In genomic region chr4:38160487-38161207, GRCh38 we compare ENCODE assay signal across 8 cellular contexts.
DNase-seq lines count a peak whose midpoint lies in the region; ATAC-seq and TF ChIP-seq lines count a peak whose summit lies in the region.

No MANE protein-coding gene starts in this region.

- ATAC-seq in GM21786 (IDR thresholded peaks at IDR 0.05; ENCODE audit: unreplicated experiment) (peak; percentile 91), thoracic aorta (ENCODE audit: insufficient number of reproducible peaks, low FRiP score, low read depth) (peak; percentile 68)

- peak in 1 of 2 donors; percentile 47 for TF ChIP-seq RAD21 in liver (IDR thresholded peaks at IDR 0.05)

- WGBS in mammary epithelial cell (ENCODE audit: low coverage, missing lambda C conversion rate), result 25% methylated on average over 3 of the region's 3 CpGs
- 29% methylated on average over 3 of the region's 3 CpGs for WGBS in liver

- POLR2A ChIA-PET in GM10248 (lab: Yijun Ruan, JAX), result interaction anchor here (0.6 to 1.7 kb wide), 4 partner anchors 26 to 506 kb away, joined by 3 to 15 read pairs (median 6); no protein-coding TSS in a partner anchor

- peak overlapping the region; percentile 29 for H2AFZ ChIP-seq in mammary epithelial cell (ENCODE audit: low read depth, low read length)

- H3K79me2 ChIP-seq in mammary epithelial cell (ENCODE audit: insufficient read depth, low read length), result no peaks in the 10 kb centered on the region

- in situ Hi-C loops in mammary epithelial cell (cut with MboI; ENCODE audit: low sequenced_read_pairs in 2 of 2), result no loop called here

- H3K4me2 ChIP-seq in mammary epithelial cell (ENCODE audit: insufficient read depth, low read depth, low read length), result peak overlapping the region; percentile 52

- intact Hi-C loops in mammary epithelial cell (cut with micrococcal nuclease) (loop anchor here (1.0 kb wide), 2 partner anchors 31 to 59 kb away; no protein-coding TSS in a partner anchor), dorsolateral prefrontal cortex (cut with DNase I) (loop anchor here in 1 of 2 donors (5.0 kb wide), 1 partner anchor 88 kb away; no protein-coding TSS in a partner anchor)

- H3K27ac ChIP-seq in mammary epithelial cell (ENCODE audit: insufficient read depth, low read depth, low read length) (peak overlapping the region; percentile 100), liver (ENCODE audit: low read depth in 1 of 2, low read length in 2 of 2) (peak overlapping the region; percentile 76 to 84), thoracic aorta (peak overlapping the region in 1 of 2 donors; percentile 58), dorsolateral prefrontal cortex (peak overlapping the region in 2 of 59 donors; percentile 15 to 26)

- no peak overlapping the region for H3K4me3 ChIP-seq in mammary epithelial cell (replicated peaks in 1 of 3; ENCODE audit: insufficient read depth in 1 of 3, low read depth in 2 of 3, low read length in 3 of 3)
- no peak overlapping the region for H3K4me3 ChIP-seq in liver (ENCODE audit: low read depth in 1 of 3, low read length in 3 of 3)
- no peak overlapping the region for H3K4me3 ChIP-seq in thoracic aorta
- H3K4me3 ChIP-seq in dorsolateral prefrontal cortex, result no peak overlapping the region

- TSS peak; percentile 95 for BruUV-seq in mammary epithelial cell (replicated peaks; lab: Mats Ljungman, UMichigan)

- H4K20me1 ChIP-seq in mammary epithelial cell (ENCODE audit: insufficient read depth, low read length), result no peaks in the 10 kb centered on the region

- H3K36me3 ChIP-seq in mammary epithelial cell (ENCODE audit: insufficient read depth, low read length), result no peaks in the 10 kb centered on the region
- no peaks in the 10 kb centered on the region for H3K36me3 ChIP-seq in liver (ENCODE audit: control insufficient read depth in 4 of 4, insufficient read depth in 3 of 4, low read depth in 1 of 4, low read length in 3 of 4)
- no peaks in the 10 kb centered on the region for H3K36me3 ChIP-seq in thoracic aorta

- CTCF ChIA-PET in GM10248 (lab: Yijun Ruan, JAX) (interaction anchor here (0.7 to 3.8 kb wide), 18 partner anchors 8 to 701 kb away, joined by 3 to 27 read pairs (median 4); partner anchors contain the start of gene TLR10), mammary epithelial cell (lab: Charles Lee; ENCODE audit: low non-redundant PET) (interaction anchor here (0.5 to 1.4 kb wide), 4 partner anchors 19 to 91 kb away, joined by 3 to 8 read pairs (median 6); no protein-coding TSS in a partner anchor)

- H3K27me3 ChIP-seq in mammary epithelial cell (ENCODE audit: insufficient read depth, low read length) (no peaks in the 10 kb centered on the region), liver (ENCODE audit: control insufficient read depth in 4 of 4, insufficient read depth in 4 of 4, low read length in 3 of 4) (no peaks in the 10 kb centered on the region), thoracic aorta (replicated peaks; ENCODE audit: insufficient read depth) (no peaks in the 10 kb centered on the region), dorsolateral prefrontal cortex (no peaks in the 10 kb centered on the region)

- H3K9me3 ChIP-seq in mammary epithelial cell (replicated peaks; ENCODE audit: insufficient read depth, low read length) (no peaks in the 10 kb centered on the region), liver (ENCODE audit: control insufficient read depth in 4 of 4, low read length in 3 of 4) (no peaks in the 10 kb centered on the region), thoracic aorta (no peaks in the 10 kb centered on the region)

- H3K4me1 ChIP-seq in mammary epithelial cell (ENCODE audit: insufficient read depth, low read length) (peaks cover 49% of the 10 kb centered on the region), liver (ENCODE audit: control insufficient read depth in 4 of 4, insufficient read depth in 4 of 4, low read length in 3 of 4) (peaks cover 5 to 23% (median 12%) of the 10 kb centered on the region in 4 donors), thoracic aorta (ENCODE audit: control insufficient read depth in 1 of 2, low read depth in 2 of 2) (peaks cover 3 to 12% of the 10 kb centered on the region in 2 donors)

- H3K9ac ChIP-seq in mammary epithelial cell (ENCODE audit: insufficient read depth, low read length) (peak overlapping the region; percentile 91), liver (ENCODE audit: low read depth in 1 of 2, low read length in 2 of 2) (peak overlapping the region in 1 of 2 donors; percentile 5)

- DNase-seq in GM10248 (ENCODE audit: extremely low spot score) (peak; percentile 81), HuH-7.5 (ENCODE audit: low spot score) (peak; percentile 38), SW480 (ENCODE audit: low spot score) (peak; percentile 96), mammary epithelial cell (peak; percentile 97), thoracic aorta (ENCODE audit: low spot score) (peak; percentile 41), dorsolateral prefrontal cortex (no peak)

- TF ChIP-seq CTCF in GM10248 (IDR thresholded peaks at IDR 0.05; ENCODE audit: control extremely low read depth, extremely low read depth, low read depth, missing control alignments) (no peak), mammary epithelial cell (conservative IDR thresholded peaks at IDR 0.05 in 1 of 2, IDR thresholded peaks at IDR 0.05 in 1 of 2; ENCODE audit: extremely low read depth in 1 of 2, insufficient read depth in 1 of 2, low read depth in 1 of 2, low read length in 2 of 2) (no peak), liver (IDR thresholded peaks at IDR 0.05; ENCODE audit: low read depth, low read length, missing input control) (no peak), thoracic aorta (IDR thresholded peaks at IDR 0.05) (no peak), dorsolateral prefrontal cortex (IDR thresholded peaks at IDR 0.05 in 54 of 56, conservative IDR thresholded peaks at IDR 0.05 in 2 of 56; ENCODE audit: low read depth in 1 of 56, partially characterized antibody in 56 of 56) (no peak)

- dilution Hi-C loops in mammary epithelial cell (cut with HindIII; ENCODE audit: low sequenced_read_pairs), result no loop called here

TF ChIP-seq in liver, 16 proteins besides CTCF, POLR2A, EP300 and RAD21:
- TF ChIP-seq JUND (IDR thresholded peaks at IDR 0.05) (peak in 1 of 2 donors; percentile 84), TAF1 (conservative IDR thresholded peaks at IDR 0.05) (no peak), ATF3 (IDR thresholded peaks at IDR 0.05) (peak; percentile 44), HNF4A (conservative IDR thresholded peaks at IDR 0.05) (peak; percentile 43 to 57), FOXA2 (IDR thresholded peaks at IDR 0.05) (no peak), HNF4G (IDR thresholded peaks at IDR 0.05) (no peak), YY1 (IDR thresholded peaks at IDR 0.05) (peak; percentile 33), SP1 (IDR thresholded peaks at IDR 0.05) (peak; percentile 62), RXRA (IDR thresholded peaks at IDR 0.05) (peak; percentile 83 to 87), ZBTB33 (IDR thresholded peaks at IDR 0.05) (no peak), NR2F2 (IDR thresholded peaks at IDR 0.05) (peak; percentile 39), MAX (IDR thresholded peaks at IDR 0.05) (peak; percentile 49), GABPA (IDR thresholded peaks at IDR 0.05 in 1 of 2, conservative IDR thresholded peaks at IDR 0.05 in 1 of 2) (peak in 1 of 2 donors; percentile 64), FOXA1 (IDR thresholded peaks at IDR 0.05) (peak; percentile 5), EGR1 (IDR thresholded peaks at IDR 0.05; ENCODE audit: low read depth in 2 of 2) (no peak)

Comparison
In these comparisons a context has a peak if more than half of its experiments do, and no peak if none do; other contexts are left out.
1. DNase-seq: peak in GM10248 (single experiment), HuH-7.5 (single experiment), SW480 (single experiment), mammary epithelial cell (single experiment) and thoracic aorta (single experiment); none in dorsolateral prefrontal cortex (0 of 10).